In the genomic region with DNA sequence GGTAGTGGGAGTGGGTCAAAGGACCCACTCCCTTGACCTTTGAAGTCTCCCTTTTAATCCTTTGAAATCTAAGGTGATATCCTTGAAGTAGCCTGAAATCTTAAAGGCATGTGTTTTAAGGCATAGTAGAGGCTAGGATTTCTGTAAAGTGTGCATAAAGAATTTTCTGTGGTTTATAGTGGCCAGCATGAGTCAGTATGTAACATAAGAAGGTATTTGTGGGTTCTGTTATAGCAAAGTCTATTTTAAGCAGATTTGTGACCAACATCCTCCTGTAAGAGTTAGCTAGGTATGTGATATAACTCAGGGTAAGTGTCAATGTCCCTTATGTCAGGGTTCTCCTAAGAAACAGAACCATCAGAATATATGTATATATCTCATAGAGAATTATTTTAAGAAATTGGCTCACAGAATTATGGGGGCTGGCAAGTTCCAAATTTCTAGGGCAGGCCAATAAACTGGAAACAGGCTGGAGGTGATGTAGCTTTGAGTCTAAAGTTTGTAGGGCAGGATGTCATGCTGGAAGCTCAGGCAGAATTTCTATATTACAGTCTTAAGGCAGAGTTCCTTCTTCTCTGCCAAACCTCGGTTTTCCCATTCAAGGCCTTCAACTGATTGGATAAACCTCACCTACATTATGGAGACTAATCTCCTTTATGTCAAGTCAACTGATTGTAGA, we compare ENCODE assay signal across 13 cellular contexts. TPM values are rescaled to one million over a fixed set of nuclear protein-coding genes. Genes with fewer than 3 reads are reported as not detected.
DNase-seq lines count a peak whose midpoint lies in the region; ATAC-seq and TF ChIP-seq lines count a peak whose summit lies in the region.
"Had no signal": no experiment of that assay in that cellular context is flagged by ENCODE, and none has a peak within 500 bp of the region (broad histone marks: within the 10 kb centered on the region; RNA-seq: fewer than 3 reads in every experiment).

No MANE protein-coding gene starts in this region.

- TF ChIP-seq POLR2A in tibial nerve (IDR thresholded peaks at IDR 0.05) = no peak
- TF ChIP-seq POLR2A in upper lobe of left lung (IDR thresholded peaks at IDR 0.05) = no peak

- H3K4me1 ChIP-seq in tibial nerve = no peaks in the 10 kb centered on the region
- H3K4me1 ChIP-seq in upper lobe of left lung = no peaks in the 10 kb centered on the region

- DNase-seq in Daoy (ENCODE audit: low read depth) = peak; percentile 47
- DNase-seq in HCEC 1CT = peak; percentile 91
- DNase-seq in MV-4-11 (lab: John Stamatoyannopoulos, UW) = peak; percentile 64
- DNase-seq in fibroblast of the aortic adventitia (ENCODE audit: low read depth) = peak; percentile 63
- DNase-seq in tibial nerve (ENCODE audit: low spot score in 2 of 2) = no peak
- DNase-seq in upper lobe of left lung = no peak
- no peak for DNase-seq in caudate nucleus (lab: John Stamatoyannopoulos, UW)
- DNase-seq: activated naive CD4-positive, alpha-beta T cell; CD4-positive, alpha-beta memory T cell; NCI-H748 treated with DMSO at 0.1 percent for 48 hours; stimulated activated CD4-positive, alpha-beta T cell treated with anti-CD3 and anti-CD28 coated beads, Interleukin-4, amount 100 ng/mL, for 1 hour had no signal

- H3K27ac ChIP-seq in tibial nerve (no peak overlapping the region), upper lobe of left lung (no peak overlapping the region), caudate nucleus (ENCODE audit: low read depth, low read length) (no peak overlapping the region)
- H3K27ac ChIP-seq: esophagus muscularis mucosa had no signal

- TF ChIP-seq CTCF in fibroblast of the aortic adventitia (IDR thresholded peaks at IDR 0.05; ENCODE audit: insufficient read depth, low read length) (no peak), tibial nerve (IDR thresholded peaks at IDR 0.05) (no peak), upper lobe of left lung (IDR thresholded peaks at IDR 0.05) (no peak)

- WGBS in tibial nerve, 2 donors = 86 to 100% methylated on average over 1 of the region's 1 CpG
- WGBS in upper lobe of left lung, 2 donors = 68 to 81% methylated on average over 1 of the region's 1 CpG

- no peak for TF ChIP-seq EP300 in tibial nerve (IDR thresholded peaks at IDR 0.05)
- no peak for TF ChIP-seq EP300 in upper lobe of left lung (IDR thresholded peaks at IDR 0.05)

- H3K27me3 ChIP-seq in tibial nerve (no peaks in the 10 kb centered on the region), upper lobe of left lung (no peaks in the 10 kb centered on the region)
- H3K27me3 ChIP-seq: esophagus muscularis mucosa had no signal

- H3K4me3 ChIP-seq in fibroblast of the aortic adventitia (ENCODE audit: low read depth, low read length) (no peak overlapping the region), tibial nerve (no peak overlapping the region), upper lobe of left lung (no peak overlapping the region)
- H3K4me3 ChIP-seq: esophagus muscularis mucosa had no signal

- ATAC-seq in esophagus mucosa (no peak), upper lobe of left lung (ENCODE audit: low FRiP score in 2 of 2) (no peak)

- H3K36me3 ChIP-seq in tibial nerve = no peaks in the 10 kb centered on the region
- H3K36me3 ChIP-seq in upper lobe of left lung = no peaks in the 10 kb centered on the region
- H3K36me3 ChIP-seq: esophagus muscularis mucosa had no signal

- H3K9me3 ChIP-seq in tibial nerve = no peaks in the 10 kb centered on the region
- no peaks in the 10 kb centered on the region for H3K9me3 ChIP-seq in upper lobe of left lung
- H3K9me3 ChIP-seq: esophagus muscularis mucosa had no signal

RNA-seq across cellular contexts. Expression of a gene that starts 18.7 kb away (rescaled TPM):
- not detected in 2 replicates for total RNA-seq in Daoy (2014; rRNA removed; shearing (Covaris generic))
- total RNA-seq in fibroblast of the aortic adventitia (ENCODE audit: low replicate concordance) = not detected in 2 replicates
- not detected for total RNA-seq in esophagus mucosa
- total RNA-seq in tibial nerve = not detected
- total RNA-seq in upper lobe of left lung = not detected
- total RNA-seq: CD4-positive, alpha-beta memory T cell; esophagus muscularis mucosa had no signal

RNA-seq across cellular contexts. Expression of a gene that starts 34.4 kb away (rescaled TPM):
- total RNA-seq in Daoy (2014; rRNA removed; shearing (Covaris generic)) = not detected in 2 replicates
- not detected in 2 replicates for total RNA-seq in fibroblast of the aortic adventitia (ENCODE audit: low replicate concordance)
- not detected for total RNA-seq in esophagus mucosa
- not detected for total RNA-seq in tibial nerve
- total RNA-seq in upper lobe of left lung = not detected
- total RNA-seq: CD4-positive, alpha-beta memory T cell; esophagus muscularis mucosa had no signal

Comparison
In these comparisons a context has a peak if more than half of its experiments do, and no peak if none do; other contexts are left out.
1. DNase-seq: peak in Daoy (single experiment), HCEC 1CT (single experiment), MV-4-11 (single experiment) and fibroblast of the aortic adventitia (single experiment); none in tibial nerve (0 of 2), upper lobe of left lung (0 of 2) and caudate nucleus (0 of 61).